9 cellular contexts compared by ENCODE assay signal in the genomic region with DNA sequence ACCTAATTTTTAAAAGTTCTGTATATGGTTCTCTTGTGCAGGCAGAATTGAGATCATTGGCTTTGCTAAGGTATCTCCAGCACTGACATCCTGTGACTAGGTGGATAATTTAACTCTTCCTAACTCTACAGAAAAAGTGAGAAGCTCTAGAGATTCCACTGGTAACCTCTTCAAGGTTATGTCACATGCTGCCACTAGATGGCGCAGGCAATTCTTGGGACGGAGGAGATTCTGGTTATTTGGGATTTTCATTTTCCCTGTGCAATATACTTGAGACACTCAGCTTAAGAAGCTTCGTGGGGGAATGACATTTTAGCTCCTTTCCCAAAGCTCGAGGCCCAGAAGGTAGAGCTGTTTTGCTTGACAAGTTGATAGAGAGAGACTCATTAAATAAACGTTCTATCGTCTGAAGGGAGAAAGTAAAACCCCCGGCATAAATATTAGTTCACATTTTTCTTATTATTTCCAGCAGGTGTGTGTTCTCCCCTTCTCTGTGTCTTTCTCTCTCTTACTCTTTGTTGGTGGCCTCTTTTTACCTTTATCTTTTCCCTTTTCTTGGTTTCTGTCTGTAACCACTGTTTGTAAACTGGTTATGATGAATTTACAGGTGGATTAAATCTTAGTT. TPM values are rescaled to one million over a fixed set of nuclear protein-coding genes. Genes with fewer than 3 reads are reported as not detected.
DNase-seq lines count a peak whose midpoint lies in the region; ATAC-seq and TF ChIP-seq lines count a peak whose summit lies in the region.
"Had no signal": no experiment of that assay in that cellular context is flagged by ENCODE, and none has a peak within 500 bp of the region (broad histone marks: within the 10 kb centered on the region; RNA-seq: fewer than 3 reads in every experiment).

No MANE protein-coding gene starts in this region.

- DNase-seq in COLO829 (ENCODE audit: low spot score): peak; percentile 73
- peak; percentile 63 for DNase-seq in NCI-H460 (ENCODE audit: extremely low read depth, low read depth)
- DNase-seq in heart right ventricle: peak in 1 of 2 donors; percentile 6
- peak in 9 of 10 donors; percentile 32 to 92 (median 73) for DNase-seq in posterior cingulate gyrus

- no peak overlapping the region for H3K27ac Mint-ChIP-seq in activated naive CD4-positive, alpha-beta T cell treated with anti-CD3 and anti-CD28 coated beads, Interleukin-2, amount 50 U/mL, for 24 hours
- H3K27ac Mint-ChIP-seq: activated naive CD4-positive, alpha-beta T cell treated with anti-CD3 and anti-CD28 coated beads, Interleukin-2, amount 50 U/mL, for 72 hours had no signal

- ATAC-seq in GM18909 (IDR thresholded peaks at IDR 0.05; ENCODE audit: poor library complexity, unreplicated experiment): peak; percentile 88
- peak; percentile 92 for ATAC-seq in HG03139 (IDR thresholded peaks at IDR 0.05; ENCODE audit: unreplicated experiment)
- ATAC-seq in heart right ventricle: peak in 1 of 8 donors; percentile 52
- no peak for ATAC-seq in GM21825 (IDR thresholded peaks at IDR 0.05; ENCODE audit: unreplicated experiment)
- ATAC-seq: activated naive CD4-positive, alpha-beta T cell treated with anti-CD3 and anti-CD28 coated beads, Interleukin-2, amount 50 U/mL, for 72 hours had no signal

- H3K36me3 Mint-ChIP-seq in activated naive CD4-positive, alpha-beta T cell treated with anti-CD3 and anti-CD28 coated beads, Interleukin-2, amount 50 U/mL, for 24 hours: no peaks in the 10 kb centered on the region

- peak overlapping the region; percentile 11 for H3K4me3 Mint-ChIP-seq in activated naive CD4-positive, alpha-beta T cell treated with anti-CD3 and anti-CD28 coated beads, Interleukin-2, amount 50 U/mL, for 24 hours

- no peak overlapping the region for H3K27ac ChIP-seq in heart right ventricle

- intact Hi-C loops in heart right ventricle (cut with DNase I): no loop called here
- intact Hi-C loops in posterior cingulate gyrus (cut with DNase I): no loop called here

- peaks cover 4% of the 10 kb centered on the region for H3K4me1 Mint-ChIP-seq in activated naive CD4-positive, alpha-beta T cell treated with anti-CD3 and anti-CD28 coated beads, Interleukin-2, amount 50 U/mL, for 24 hours

- H3K9me3 Mint-ChIP-seq in activated naive CD4-positive, alpha-beta T cell treated with anti-CD3 and anti-CD28 coated beads, Interleukin-2, amount 50 U/mL, for 24 hours: peaks cover 12% of the 10 kb centered on the region

- WGBS in heart right ventricle, 2 donors: 30 to 38% methylated on average over 7 of the region's 7 CpGs

- peak overlapping the region in 2 of 10 donors; percentile 20 to 21 for H3K4me3 ChIP-seq in heart right ventricle

- peaks cover 0 to 12% (median 0%) of the 10 kb centered on the region in 7 donors for H3K27me3 ChIP-seq in heart right ventricle

- peak; percentile 54 to 89 (median 76) for TF ChIP-seq CTCF in heart right ventricle (IDR thresholded peaks at IDR 0.05)

- peaks cover 0 to 21% (median 0%) of the 10 kb centered on the region in 11 donors for H3K9me3 ChIP-seq in heart right ventricle

- no peaks in the 10 kb centered on the region for H3K36me3 ChIP-seq in heart right ventricle

- peaks cover 0 to 7% (median 0%) of the 10 kb centered on the region in 9 donors for H3K4me1 ChIP-seq in heart right ventricle

- no peaks in the 10 kb centered on the region for H3K27me3 Mint-ChIP-seq in activated naive CD4-positive, alpha-beta T cell treated with anti-CD3 and anti-CD28 coated beads, Interleukin-2, amount 50 U/mL, for 24 hours

RNA-seq across cellular contexts. Expression of a gene that starts 26.6 kb away (rescaled TPM):
- total RNA-seq in NCI-H460 (2014; rRNA removed; shearing (Covaris generic)): 86.6 and 97.0 TPM in 2 replicates
- 85.9 and 114 TPM in 2 replicates for polyA plus RNA-seq in NCI-H460 (2014; cell fraction: nucleus; rRNA removed)
- 10 to 100 TPM; 47.3 to 76.1 (median 65.7) TPM for total RNA-seq in heart right ventricle
- polyA plus RNA-seq in heart right ventricle: 10 to 100 TPM in 1 of 2 donors, 1 to 10 TPM in 1; 5.9 to 13.1 TPM

RNA-seq across cellular contexts. Expression of a gene that starts 53.3 kb away (rescaled TPM):
- 683 and 686 TPM in 2 replicates for total RNA-seq in NCI-H460 (2014; rRNA removed; shearing (Covaris generic))
- 753 and 1,039 TPM in 2 replicates for polyA plus RNA-seq in NCI-H460 (2014; cell fraction: nucleus; rRNA removed)
- 1 to 10 TPM; 1.4 to 8.2 (median 3.2) TPM for total RNA-seq in heart right ventricle
- polyA plus RNA-seq in heart right ventricle: 1 to 10 TPM in 1 of 2 donors, under 1 TPM in 1; 0.86 to 1.3 TPM

Comparison
In these comparisons a context has a peak if more than half of its experiments do, and no peak if none do; other contexts are left out.
1. RNA of a gene that starts 53.3 kb away (total RNA-seq): 683 to 686 TPM in NCI-H460; 1.4 to 8.2 TPM in heart right ventricle; every median in the first group is over 10 times any median in the second.